In genomic region chr12:105474672-105475071, GRCh38 we compare ENCODE assay signal across 14 cellular contexts.
DNase-seq lines count a peak whose midpoint lies in the region; ATAC-seq and TF ChIP-seq lines count a peak whose summit lies in the region.
"Had no signal": no experiment of that assay in that cellular context is flagged by ENCODE, and none has a peak within 500 bp of the region (broad histone marks: within the 10 kb centered on the region; RNA-seq: fewer than 3 reads in every experiment).

No MANE protein-coding gene starts in this region.

- H3K27ac ChIP-seq in foreskin keratinocyte: no peak overlapping the region
- H3K27ac ChIP-seq: Peyer's patch had no signal

- peak; percentile 93 for ATAC-seq in foreskin keratinocyte
- ATAC-seq in HG02759 (IDR thresholded peaks at IDR 0.05; ENCODE audit: unreplicated experiment): no peak
- ATAC-seq in GM21528 (IDR thresholded peaks at IDR 0.05; ENCODE audit: low FRiP score, unreplicated experiment): no peak
- ATAC-seq: naive thymus-derived CD8-positive, alpha-beta T cell had no signal

- H3K4me1 ChIP-seq in foreskin keratinocyte: no peaks in the 10 kb centered on the region
- H3K4me1 ChIP-seq: Peyer's patch had no signal

- no peaks in the 10 kb centered on the region for H3K27me3 ChIP-seq in foreskin keratinocyte
- H3K27me3 ChIP-seq: Peyer's patch had no signal

- TF ChIP-seq CTCF in foreskin keratinocyte (conservative IDR thresholded peaks at IDR 0.05): peak; percentile 34

- peak; percentile 10 for DNase-seq in ELF-1 (ENCODE audit: low read depth, low spot score)
- DNase-seq in LHCN-M2 (ENCODE audit: low read depth): peak; percentile 43
- DNase-seq in RKO (ENCODE audit: low spot score): peak; percentile 6
- DNase-seq in foreskin keratinocyte: peak; percentile 60 to 83
- no peak for DNase-seq in NCI-H524 (lab: John Stamatoyannopoulos, UW)
- no peak for DNase-seq in putamen (ENCODE audit: low spot score)
- DNase-seq: activated CD4-positive, alpha-beta memory T cell treated with anti-CD3 and anti-CD28 coated beads, Interleukin-2, amount 10 ng/mL, durations not matched to agents 7 days and 5 days; C1 segment of cervical spinal cord; naive thymus-derived CD8-positive, alpha-beta T cell; NCI-H1436; NCI-H510A; Peyer's patch had no signal

Comparison
In these comparisons a context has a peak if more than half of its experiments do, and no peak if none do; other contexts are left out.
1. DNase-seq: peak in ELF-1 (single experiment), LHCN-M2 (single experiment), RKO (single experiment) and foreskin keratinocyte (2 of 2); none in NCI-H524 (0 of 2) and putamen (single experiment).